Comparison of ENCODE assay signal across 1 cellular context in genomic region chr6:5566718-5567117, GRCh38.
TF ChIP-seq lines count a peak whose summit lies in the region.

No MANE protein-coding gene starts in this region.

TF ChIP-seq in GM12878, 131 proteins besides CTCF, POLR2A, EP300 and RAD21 (continued from another document):
- TF ChIP-seq MEF2B (IDR thresholded peaks at IDR 0.05; ENCODE audit: partially characterized antibody, poor library complexity, severe bottlenecking) = peak; percentile 68
- TF ChIP-seq REST (IDR thresholded peaks at IDR 0.05; ENCODE audit: low read depth, low read length) = no peak
- TF ChIP-seq TCF7 (IDR thresholded peaks at IDR 0.05; ENCODE audit: borderline replicate concordance) = peak; percentile 86
- TF ChIP-seq ZZZ3 (IDR thresholded peaks at IDR 0.05; ENCODE audit: control insufficient read depth, insufficient read length, low read depth) = no peak
- TF ChIP-seq ZNF384 (IDR thresholded peaks at IDR 0.05; ENCODE audit: borderline replicate concordance, low read depth, low read length) = no peak
- no peak for TF ChIP-seq BRCA1 (IDR thresholded peaks at IDR 0.05; ENCODE audit: low read depth, low read length)
- TF ChIP-seq BACH1 (IDR thresholded peaks at IDR 0.05; ENCODE audit: borderline replicate concordance) = 0 out of 2 replicates have a peak, but pooled peaks have one; percentile 54
- TF ChIP-seq PKNOX1 (IDR thresholded peaks at IDR 0.05) = peak; percentile 92
- TF ChIP-seq RELB (IDR thresholded peaks at IDR 0.05; ENCODE audit: low read depth) = peak; percentile 65
- 0 out of 2 replicates have a peak, but pooled peaks have one; percentile 16 for TF ChIP-seq NR2F1 (conservative IDR thresholded peaks at IDR 0.05)
- TF ChIP-seq RCOR1 (conservative IDR thresholded peaks at IDR 0.05; ENCODE audit: low read depth, low read length) = 0 out of 2 replicates have a peak, but pooled peaks have one; percentile 70
- TF ChIP-seq ZNF217 (IDR thresholded peaks at IDR 0.05) = peak; percentile 44; the same call in 1 of the 2 replicates
- TF ChIP-seq CUX1 (IDR thresholded peaks at IDR 0.05; ENCODE audit: insufficient replicate concordance, low read depth, low read length) = no peak
- peak; percentile 77; the same call in 1 of the 2 replicates for TF ChIP-seq FOXM1 (IDR thresholded peaks at IDR 0.05; ENCODE audit: low read depth, low read length)
- no peak for TF ChIP-seq TCF3 (IDR thresholded peaks at IDR 0.05; ENCODE audit: borderline replicate concordance, insufficient read depth, low read depth, low read length)
- TF ChIP-seq, protein P1, sequence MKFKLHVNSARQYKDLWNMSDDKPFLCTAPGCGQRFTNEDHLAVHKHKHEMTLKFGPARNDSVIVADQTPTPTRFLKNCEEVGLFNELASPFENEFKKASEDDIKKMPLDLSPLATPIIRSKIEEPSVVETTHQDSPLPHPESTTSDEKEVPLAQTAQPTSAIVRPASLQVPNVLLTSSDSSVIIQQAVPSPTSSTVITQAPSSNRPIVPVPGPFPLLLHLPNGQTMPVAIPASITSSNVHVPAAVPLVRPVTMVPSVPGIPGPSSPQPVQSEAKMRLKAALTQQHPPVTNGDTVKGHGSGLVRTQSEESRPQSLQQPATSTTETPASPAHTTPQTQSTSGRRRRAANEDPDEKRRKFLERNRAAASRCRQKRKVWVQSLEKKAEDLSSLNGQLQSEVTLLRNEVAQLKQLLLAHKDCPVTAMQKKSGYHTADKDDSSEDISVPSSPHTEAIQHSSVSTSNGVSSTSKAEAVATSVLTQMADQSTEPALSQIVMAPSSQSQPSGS (IDR thresholded peaks at IDR 0.05; ENCODE audit: low read length) = peak; percentile 92
- peak; percentile 58; the same call in 1 of the 2 replicates for TF ChIP-seq JUND (IDR thresholded peaks at IDR 0.05; ENCODE audit: low read depth, low read length)
- TF ChIP-seq KAT2A (conservative IDR thresholded peaks at IDR 0.05; ENCODE audit: control insufficient read depth, low read depth, low read length) = no peak
- peak; percentile 53; the same call in 1 of the 2 replicates for TF ChIP-seq YY1 (IDR thresholded peaks at IDR 0.05; ENCODE audit: low read depth, low read length)
- peak; percentile 83 for TF ChIP-seq JUNB (IDR thresholded peaks at IDR 0.05)
- TF ChIP-seq STAT3 (IDR thresholded peaks at IDR 0.05; ENCODE audit: low read depth, low read length) = no peak
- peak; percentile 49; the same call in 1 of the 2 replicates for TF ChIP-seq ZBED1 (IDR thresholded peaks at IDR 0.05; ENCODE audit: borderline replicate concordance)
- TF ChIP-seq, protein P2, sequence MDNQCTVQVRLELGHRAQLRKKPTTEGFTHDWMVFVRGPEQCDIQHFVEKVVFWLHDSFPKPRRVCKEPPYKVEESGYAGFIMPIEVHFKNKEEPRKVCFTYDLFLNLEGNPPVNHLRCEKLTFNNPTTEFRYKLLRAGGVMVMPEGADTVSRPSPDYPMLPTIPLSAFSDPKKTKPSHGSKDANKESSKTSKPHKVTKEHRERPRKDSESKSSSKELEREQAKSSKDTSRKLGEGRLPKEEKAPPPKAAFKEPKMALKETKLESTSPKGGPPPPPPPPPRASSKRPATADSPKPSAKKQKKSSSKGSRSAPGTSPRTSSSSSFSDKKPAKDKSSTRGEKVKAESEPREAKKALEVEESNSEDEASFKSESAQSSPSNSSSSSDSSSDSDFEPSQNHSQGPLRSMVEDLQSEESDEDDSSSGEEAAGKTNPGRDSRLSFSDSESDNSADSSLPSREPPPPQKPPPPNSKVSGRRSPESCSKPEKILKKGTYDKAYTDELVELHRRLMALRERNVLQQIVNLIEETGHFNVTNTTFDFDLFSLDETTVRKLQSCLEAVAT (IDR thresholded peaks at IDR 0.05) = no peak
TF ChIP-seq in GM12878: peak in this region for 33.
